ENCODE assay signal across 26 cellular contexts in the genomic region with DNA sequence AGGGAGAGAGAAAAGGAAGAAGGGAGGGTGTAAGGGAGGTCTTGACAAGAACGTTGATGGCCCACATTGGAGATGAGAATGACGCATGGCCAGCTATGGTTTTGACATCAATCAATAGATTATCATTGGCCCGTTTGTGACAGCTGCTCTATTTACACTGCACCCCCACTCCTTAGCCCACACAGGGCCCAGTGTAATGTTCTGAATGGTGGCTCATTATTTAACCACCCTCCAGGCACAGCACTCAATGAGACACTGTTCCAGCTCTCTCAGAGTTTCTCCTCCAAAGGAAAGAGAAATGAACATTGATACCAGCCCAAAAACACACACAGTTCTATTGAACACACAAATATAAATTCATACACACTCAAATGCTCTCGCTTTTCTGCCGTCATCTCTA.
"Had no signal": no experiment of that assay in that cellular context is flagged by ENCODE, and none has a peak within 500 bp of the region (broad histone marks: within the 10 kb centered on the region; RNA-seq: fewer than 3 reads in every experiment).

No MANE protein-coding gene starts in this region.

- H3K27ac ChIP-seq: body of pancreas, cardiac muscle cell, hepatocyte, spleen had no signal

- H3K27ac Mint-ChIP-seq: activated B cell treated with CpG ODN at 0.5 μM for 24 hours; activated CD4-positive, alpha-beta T cell treated with anti-CD3 and anti-CD28 coated beads for 36 hours; activated naive CD8-positive, alpha-beta T cell treated with anti-CD3 and anti-CD28 coated beads, Interleukin-2, amount 10 ng/mL, durations not matched to agents 7 days and 5 days; memory B cell; nephron progenitor cell; T-helper 1 cell treated with Interleukin-12 subunit alpha and Interleukin-12 subunit beta and Interleukin-4 antibody, amounts not matched to agents 30 μg/mL and 1 μg/mL, for 36 hours had no signal

- ATAC-seq: activated CD4-positive, alpha-beta T cell treated with anti-CD3 and anti-CD28 coated beads for 36 hours; activated T-cell treated with anti-CD3 and anti-CD28 coated beads, Interleukin-2, amount 50 U/mL, for 4 hours; body of pancreas; mucosa of descending colon had no signal

- H3K4me3 Mint-ChIP-seq: activated B cell treated with CpG ODN at 0.5 μM for 24 hours; activated CD4-positive, alpha-beta T cell treated with anti-CD3 and anti-CD28 coated beads for 36 hours; activated naive CD8-positive, alpha-beta T cell treated with anti-CD3 and anti-CD28 coated beads, Interleukin-2, amount 10 ng/mL, durations not matched to agents 7 days and 5 days; activated T-cell treated with anti-CD3 and anti-CD28 coated beads, Interleukin-2, amount 50 U/mL, for 4 hours; memory B cell; nephron progenitor cell; T-helper 1 cell treated with Interleukin-12 subunit alpha and Interleukin-12 subunit beta and Interleukin-4 antibody, amounts not matched to agents 30 μg/mL and 1 μg/mL, for 36 hours had no signal

- H3K36me3 Mint-ChIP-seq: activated naive CD8-positive, alpha-beta T cell treated with anti-CD3 and anti-CD28 coated beads, Interleukin-2, amount 10 ng/mL, durations not matched to agents 7 days and 5 days; memory B cell had no signal

- H3K4me3 ChIP-seq: body of pancreas, cardiac muscle cell, hepatocyte, mucosa of descending colon, spleen, tibial artery had no signal

- H3K9me3 Mint-ChIP-seq: memory B cell; T-helper 1 cell treated with Interleukin-12 subunit alpha and Interleukin-12 subunit beta and Interleukin-4 antibody, amounts not matched to agents 30 μg/mL and 1 μg/mL, for 36 hours had no signal

- FAIRE-seq: endometrium, urothelium cell line had no signal

- H3K27me3 ChIP-seq: body of pancreas, cardiac muscle cell, hepatocyte, spleen, tibial artery had no signal

- H3K27me3 Mint-ChIP-seq: activated naive CD8-positive, alpha-beta T cell treated with anti-CD3 and anti-CD28 coated beads, Interleukin-2, amount 10 ng/mL, durations not matched to agents 7 days and 5 days had no signal

- DNase-seq: activated B cell treated with CpG ODN at 0.5 μM for 24 hours; activated CD4-positive, alpha-beta T cell treated with anti-CD3 and anti-CD28 coated beads for 36 hours; activated CD4-positive, alpha-beta T cell treated with anti-CD3 and anti-CD28 coated beads, Interleukin-2, amount 50 U/mL, for 4 hours; activated CD8-positive, alpha-beta memory T cell treated with anti-CD3 and anti-CD28 coated beads for 24 hours; activated CD8-positive, alpha-beta memory T cell treated with anti-CD3 and anti-CD28 coated beads, Interleukin-2, amount 50 U/mL, for 4 hours; activated naive CD4-positive, alpha-beta T cell treated with Interleukin-2 at 50 U/mL for 16 hours; activated naive CD8-positive, alpha-beta T cell treated with anti-CD3 and anti-CD28 coated beads, Interleukin-2, amount 10 ng/mL, durations not matched to agents 7 days and 5 days; activated T-cell treated with anti-CD3 and anti-CD28 coated beads, Interleukin-2, amount 50 U/mL, for 4 hours; body of pancreas; cortex of kidney; erythroblast; foreskin fibroblast; mucosa of descending colon; nephron progenitor cell; occipital lobe; spleen; stimulated activated CD4-positive, alpha-beta T cell treated with anti-CD3 and anti-CD28 coated beads, Interleukin-4, amount 100 ng/mL, for 1 hour; stimulated activated naive CD4-positive, alpha-beta T cell; T1000; tibial artery had no signal

- H3K4me1 Mint-ChIP-seq: activated B cell treated with CpG ODN at 0.5 μM for 24 hours; activated CD4-positive, alpha-beta T cell treated with anti-CD3 and anti-CD28 coated beads for 36 hours; activated naive CD8-positive, alpha-beta T cell treated with anti-CD3 and anti-CD28 coated beads, Interleukin-2, amount 10 ng/mL, durations not matched to agents 7 days and 5 days; memory B cell; nephron progenitor cell had no signal
